Comparison of ENCODE assay signal across 25 cellular contexts in the genomic region with DNA sequence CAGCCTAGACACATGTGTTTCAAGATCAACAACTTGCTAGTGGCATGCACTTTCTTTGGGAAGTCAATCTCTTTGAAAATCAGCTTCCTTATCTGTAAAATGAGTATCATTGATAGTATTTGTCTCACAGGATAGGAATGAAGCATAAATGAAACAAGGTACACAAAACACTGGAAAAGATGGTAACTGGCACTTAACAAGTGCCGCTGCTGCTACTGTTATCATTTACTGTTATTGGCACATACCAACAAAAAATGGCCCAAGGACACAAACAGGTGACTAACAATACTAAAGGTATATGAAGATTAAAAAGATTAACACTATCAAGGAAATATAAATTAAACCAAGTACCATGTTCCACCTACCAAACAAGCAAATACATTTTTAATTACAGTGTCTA. TPM values are rescaled to one million over a fixed set of nuclear protein-coding genes. Genes with fewer than 3 reads are reported as not detected.
A peak's percentile ranks its signal among the peaks of the same experiment; 100 is the strongest.
DNase-seq lines count a peak whose midpoint lies in the region; ATAC-seq and TF ChIP-seq lines count a peak whose summit lies in the region.
"Had no signal": no experiment of that assay in that cellular context is flagged by ENCODE, and none has a peak within 500 bp of the region (broad histone marks: within the 10 kb centered on the region; RNA-seq: fewer than 3 reads in every experiment).

No MANE protein-coding gene starts in this region.

- H3K4me3 ChIP-seq in tibial nerve: no peak overlapping the region
- H3K4me3 ChIP-seq: hepatocyte, left ventricle myocardium inferior had no signal

- peaks cover 83% of the 10 kb centered on the region for H3K4me1 Mint-ChIP-seq in stimulated activated naive CD8-positive, alpha-beta T cell treated with anti-CD3 and anti-CD28 coated beads, Interleukin-15, Interleukin-2, amounts not matched to agents 100 ng/mL and 50 ng/mL, for 24 hours (ENCODE audit: low read depth)
- H3K4me1 Mint-ChIP-seq in T-cell: peaks cover 73 to 81% (median 79%) of the 10 kb centered on the region in 3 donors
- peaks cover 64 to 87% of the 10 kb centered on the region in 2 donors for H3K4me1 Mint-ChIP-seq in immature natural killer cell

- no peaks in the 10 kb centered on the region for H3K27me3 Mint-ChIP-seq in stimulated activated naive CD8-positive, alpha-beta T cell treated with anti-CD3 and anti-CD28 coated beads, Interleukin-15, Interleukin-2, amounts not matched to agents 100 ng/mL and 50 ng/mL, for 24 hours
- no peaks in the 10 kb centered on the region for H3K27me3 Mint-ChIP-seq in T-cell
- H3K27me3 Mint-ChIP-seq in immature natural killer cell (ENCODE audit: low read depth in 3 of 3): peaks cover 3 to 7% (median 5%) of the 10 kb centered on the region in 3 donors
- H3K27me3 Mint-ChIP-seq: activated naive CD4-positive, alpha-beta T cell treated with anti-CD3 and anti-CD28 coated beads, Interleukin-2, amount 10 ng/mL, durations not matched to agents 7 days and 5 days had no signal

- no peaks in the 10 kb centered on the region for H3K9me3 ChIP-seq in tibial nerve
- H3K9me3 ChIP-seq: left ventricle myocardium inferior had no signal

- H3K4me1 ChIP-seq in tibial nerve: peaks cover 0 to 38% (median 0%) of the 10 kb centered on the region in 4 donors

- TF ChIP-seq POLR2A in tibial nerve (IDR thresholded peaks at IDR 0.05): no peak

- no peak for TF ChIP-seq CTCF in tibial nerve (IDR thresholded peaks at IDR 0.05)

- H3K36me3 ChIP-seq in tibial nerve: peaks cover 0 to 71% (median 0%) of the 10 kb centered on the region in 3 donors

- no peak overlapping the region for H3K27ac ChIP-seq in tibial nerve
- H3K27ac ChIP-seq: hepatocyte, left ventricle myocardium inferior, parathyroid adenoma had no signal

- H3K27me3 ChIP-seq in tibial nerve: no peaks in the 10 kb centered on the region
- H3K27me3 ChIP-seq: hepatocyte had no signal

- no peaks in the 10 kb centered on the region for H3K9me3 Mint-ChIP-seq in stimulated activated naive CD8-positive, alpha-beta T cell treated with anti-CD3 and anti-CD28 coated beads, Interleukin-15, Interleukin-2, amounts not matched to agents 100 ng/mL and 50 ng/mL, for 24 hours
- H3K9me3 Mint-ChIP-seq in T-cell (no peaks in the 10 kb centered on the region), immature natural killer cell (no peaks in the 10 kb centered on the region)
- H3K9me3 Mint-ChIP-seq: activated naive CD4-positive, alpha-beta T cell treated with anti-CD3 and anti-CD28 coated beads, Interleukin-2, amount 10 ng/mL, durations not matched to agents 7 days and 5 days; CD8-positive, alpha-beta T cell had no signal

- WGBS in tibial nerve, 2 donors: 95 to 98% methylated on average over 1 of the region's 1 CpG

- H3K36me3 Mint-ChIP-seq in stimulated activated naive CD8-positive, alpha-beta T cell treated with anti-CD3 and anti-CD28 coated beads, Interleukin-15, Interleukin-2, amounts not matched to agents 100 ng/mL and 50 ng/mL, for 24 hours (ENCODE audit: low read depth): peaks cover 85% of the 10 kb centered on the region
- peaks cover 51% of the 10 kb centered on the region for H3K36me3 Mint-ChIP-seq in T-cell
- peaks cover 6 to 30% (median 16%) of the 10 kb centered on the region in 3 donors for H3K36me3 Mint-ChIP-seq in immature natural killer cell

- no peak for TF ChIP-seq EP300 in tibial nerve (IDR thresholded peaks at IDR 0.05)

- peak overlapping the region; percentile 43 for H3K27ac Mint-ChIP-seq in stimulated activated naive CD8-positive, alpha-beta T cell treated with anti-CD3 and anti-CD28 coated beads, Interleukin-15, Interleukin-2, amounts not matched to agents 100 ng/mL and 50 ng/mL, for 24 hours
- H3K27ac Mint-ChIP-seq in T-cell (peak overlapping the region; percentile 2 to 47), immature natural killer cell (peak overlapping the region in 5 of 6 donors; percentile 21 to 76 (median 68))
- H3K27ac Mint-ChIP-seq: activated naive CD4-positive, alpha-beta T cell treated with anti-CD3 and anti-CD28 coated beads, Interleukin-2, amount 10 ng/mL, durations not matched to agents 7 days and 5 days had no signal

- no peak for DNase-seq in stimulated activated naive CD8-positive, alpha-beta T cell treated with anti-CD3 and anti-CD28 coated beads, Interleukin-15, Interleukin-2, amounts not matched to agents 100 U/mL and 50 U/mL, for 24 hours
- no peak for DNase-seq in T-cell
- no peak for DNase-seq in immature natural killer cell
- no peak for DNase-seq in NCI-H446 treated with DMSO at 0.1 percent for 48 hours (lab: John Stamatoyannopoulos, UW)
- DNase-seq in GM19240 (ENCODE audit: insufficient read length, low spot score): no peak
- no peak for DNase-seq in tibial nerve (ENCODE audit: low spot score in 2 of 2)
- DNase-seq: activated naive CD4-positive, alpha-beta T cell treated with anti-CD3 and anti-CD28 coated beads, Interleukin-2, amount 10 ng/mL, durations not matched to agents 7 days and 5 days; activated T-cell treated with anti-CD3 and anti-CD28 coated beads for 4 hours; CD8-positive, alpha-beta T cell; effector CD8-positive, alpha-beta T cell; foreskin melanocyte; KG1; left ventricle myocardium inferior; midbrain; NCI-H1930; NCI-H226; NCI-H774; OCI-M1; SHP77 had no signal

- peak overlapping the region; percentile 21 for H3K4me3 Mint-ChIP-seq in stimulated activated naive CD8-positive, alpha-beta T cell treated with anti-CD3 and anti-CD28 coated beads, Interleukin-15, Interleukin-2, amounts not matched to agents 100 ng/mL and 50 ng/mL, for 24 hours
- no peak overlapping the region for H3K4me3 Mint-ChIP-seq in T-cell
- H3K4me3 Mint-ChIP-seq in immature natural killer cell: no peak overlapping the region
- H3K4me3 Mint-ChIP-seq: activated naive CD4-positive, alpha-beta T cell treated with anti-CD3 and anti-CD28 coated beads, Interleukin-2, amount 10 ng/mL, durations not matched to agents 7 days and 5 days; CD8-positive, alpha-beta T cell had no signal

- no peak for ATAC-seq in stimulated activated naive CD8-positive, alpha-beta T cell treated with anti-CD3 and anti-CD28 coated beads, Interleukin-15, Interleukin-2, amounts not matched to agents 100 U/mL and 50 U/mL, for 24 hours
- no peak for ATAC-seq in T-cell (replicated peaks in 1 of 4)
- ATAC-seq: CD8-positive, alpha-beta T cell; esophagus mucosa; sciatic nerve had no signal

- CTCF ChIA-PET in T-cell (lab: Charles Lee): interaction anchor here in 1 of 2 donors (1.3 kb wide), 1 partner anchor 8 kb away, joined by 4 read pairs; no protein-coding TSS in a partner anchor

- POLR2A ChIA-PET in T-cell (lab: Charles Lee): interaction anchor here (1.4 to 2.5 kb wide), 4 partner anchors 8 to 18 kb away, joined by 6 to 20 read pairs (median 10); no protein-coding TSS in a partner anchor

RNA-seq across cellular contexts. Expression of a gene that starts 20.9 kb away (rescaled TPM):
- total RNA-seq in T-cell: 100 to 1,000 TPM; 417 to 530 (median 441) TPM
- 100 to 1,000 TPM; 622 to 879 (median 758) TPM for polyA plus RNA-seq in immature natural killer cell
- total RNA-seq in tibial nerve: 100 to 1,000 TPM; 349 to 485 (median 426) TPM

RNA-seq across cellular contexts. Expression of a gene that starts 31.5 kb away (rescaled TPM):
- total RNA-seq in T-cell: under 1 TPM in 2 of 5 donors, not detected in 3; 0.16 to 0.76 TPM
- polyA plus RNA-seq in immature natural killer cell: 1 to 10 TPM in 1 of 3 donors, under 1 TPM in 1, not detected in 1; 0.15 to 1.9 TPM
- under 1 TPM in 3 of 4 donors, not detected in 1; 0.22 to 0.90 (median 0.78) TPM for total RNA-seq in tibial nerve
- total RNA-seq: CD8-positive, alpha-beta T cell; esophagus mucosa had no signal
- polyA plus RNA-seq: hepatocyte, neural cell had no signal
